ENCODE assay signal across 8 cellular contexts in genomic region chr7:24812313-24812945, GRCh38. TPM values are rescaled to one million over a fixed set of nuclear protein-coding genes. Genes with fewer than 3 reads are reported as not detected.
DNase-seq lines count a peak whose midpoint lies in the region; ATAC-seq and TF ChIP-seq lines count a peak whose summit lies in the region.

No MANE protein-coding gene starts in this region.

- intact Hi-C loops in ascending aorta (cut with DNase I): loop anchor here (2.0 kb wide), 1 partner anchor 258 kb away; no protein-coding TSS in a partner anchor

- no peaks in the 10 kb centered on the region for H3K4me1 ChIP-seq in SJCRH30
- no peaks in the 10 kb centered on the region for H3K4me1 ChIP-seq in ascending aorta
- H3K4me1 ChIP-seq in hepatocyte (ENCODE audit: insufficient read depth): no peaks in the 10 kb centered on the region
- no peaks in the 10 kb centered on the region for H3K4me1 ChIP-seq in smooth muscle cell (ENCODE audit: low read depth)

- H3K9ac ChIP-seq in smooth muscle cell (ENCODE audit: low read depth): no peak overlapping the region

- no peaks in the 10 kb centered on the region for H3K27me3 ChIP-seq in SJCRH30
- H3K27me3 ChIP-seq in ascending aorta: no peaks in the 10 kb centered on the region
- H3K27me3 ChIP-seq in hepatocyte: no peaks in the 10 kb centered on the region
- no peaks in the 10 kb centered on the region for H3K27me3 ChIP-seq in smooth muscle cell (ENCODE audit: low read depth)

- 68% methylated on average over 4 of the region's 4 CpGs for WGBS in hepatocyte (ENCODE audit: low lambda C conversion rate, missing lambda C conversion rate)
- WGBS in smooth muscle cell (ENCODE audit: low lambda C conversion rate): 66% methylated on average over 4 of the region's 4 CpGs

- H2AFZ ChIP-seq in hepatocyte (no peak overlapping the region), smooth muscle cell (ENCODE audit: low read depth) (no peak overlapping the region)

- peak; percentile 63 to 86 (median 78) for TF ChIP-seq CTCF in ascending aorta (IDR thresholded peaks at IDR 0.05)
- TF ChIP-seq CTCF in hepatocyte (IDR thresholded peaks at IDR 0.05; ENCODE audit: poor library complexity): peak; percentile 93
- peak; percentile 88 for TF ChIP-seq CTCF in smooth muscle cell (IDR thresholded peaks at IDR 0.05; ENCODE audit: borderline replicate concordance, insufficient read depth, poor library complexity, severe bottlenecking)

- no peaks in the 10 kb centered on the region for H3K9me2 ChIP-seq in hepatocyte (replicated peaks; ENCODE audit: insufficient read depth)

- H3K4me2 ChIP-seq in hepatocyte: no peak overlapping the region
- H3K4me2 ChIP-seq in smooth muscle cell: no peak overlapping the region

- H3K79me2 ChIP-seq in hepatocyte (no peaks in the 10 kb centered on the region), smooth muscle cell (ENCODE audit: low read depth) (no peaks in the 10 kb centered on the region)

- H3K9me3 ChIP-seq in SJCRH30 (replicated peaks): no peaks in the 10 kb centered on the region
- no peaks in the 10 kb centered on the region for H3K9me3 ChIP-seq in ascending aorta
- H3K9me3 ChIP-seq in hepatocyte (ENCODE audit: low read depth): no peaks in the 10 kb centered on the region
- H3K9me3 ChIP-seq in smooth muscle cell (replicated peaks; ENCODE audit: low read depth): no peaks in the 10 kb centered on the region

- H3K4me3 ChIP-seq in SJCRH30 (no peak overlapping the region), ascending aorta (no peak overlapping the region), hepatocyte (no peak overlapping the region), smooth muscle cell (no peak overlapping the region)

- H3F3A ChIP-seq in smooth muscle cell (ENCODE audit: low read depth): no peaks in the 10 kb centered on the region

- no peak overlapping the region for H3K27ac ChIP-seq in SJCRH30
- H3K27ac ChIP-seq in ascending aorta: no peak overlapping the region
- no peak overlapping the region for H3K27ac ChIP-seq in hepatocyte
- H3K27ac ChIP-seq in smooth muscle cell (ENCODE audit: low read depth): no peak overlapping the region

- H4K20me1 ChIP-seq in hepatocyte (ENCODE audit: insufficient read depth, poor library complexity, severe bottlenecking) (no peaks in the 10 kb centered on the region), smooth muscle cell (ENCODE audit: low read depth) (no peaks in the 10 kb centered on the region)

- H3K36me3 ChIP-seq in SJCRH30 (peaks cover 14% of the 10 kb centered on the region; the same call in 1 of the 2 replicates), ascending aorta (no peaks in the 10 kb centered on the region), hepatocyte (replicated peaks; ENCODE audit: insufficient read depth, low read depth) (no peaks in the 10 kb centered on the region), smooth muscle cell (ENCODE audit: low read depth) (no peaks in the 10 kb centered on the region)

- DNase-seq in DMS 273 (lab: John Stamatoyannopoulos, UW; ENCODE audit: unreplicated experiment) (peak; percentile 75), DMS 273 treated with DMSO at 0.1 percent for 48 hours (lab: John Stamatoyannopoulos, UW) (no peak), SJCRH30 (peak; percentile 32 to 79), ascending aorta (ENCODE audit: low spot score in 2 of 2) (no peak), hepatocyte (ENCODE audit: low spot score) (peak; percentile 76), smooth muscle cell (lab: John Stamatoyannopoulos, UW; ENCODE audit: unreplicated experiment) (no peak)

- ATAC-seq in HG03521 (IDR thresholded peaks at IDR 0.05; ENCODE audit: unreplicated experiment): peak; percentile 53
- ATAC-seq in GM21717 (IDR thresholded peaks at IDR 0.05; ENCODE audit: unreplicated experiment): no peak

RNA-seq across cellular contexts. Expression of gene GSDME, which starts 55.2 kb away (rescaled TPM):
- 21.6 and 24.4 TPM in 2 replicates for total RNA-seq in SJCRH30 (2014; rRNA removed; shearing (Covaris generic))
- total RNA-seq in ascending aorta: 14.9 TPM
- 33.9 and 35.1 TPM in 2 replicates for total RNA-seq in hepatocyte
- 48.1 and 48.6 TPM in 2 replicates for polyA plus RNA-seq in hepatocyte
- total RNA-seq in smooth muscle cell: 17.1 and 19.6 TPM in 2 replicates
- polyA plus RNA-seq in smooth muscle cell: 14.8 and 26.3 TPM in 2 replicates

Comparison
In these comparisons a context has a peak if more than half of its experiments do, and no peak if none do; other contexts are left out.
1. DNase-seq: peak in DMS 273 (single experiment), SJCRH30 (2 of 2) and hepatocyte (single experiment); none in DMS 273 treated with DMSO at 0.1 percent for 48 hours (single experiment), ascending aorta (0 of 2) and smooth muscle cell (single experiment).
2. Peak in every context shown above with its lines, with median percentiles within 50 percentile points of each other: CTCF ChIP-seq.